16 cellular contexts compared by ENCODE assay signal in genomic region chr6:113060664-113061063, GRCh38.
DNase-seq lines count a peak whose midpoint lies in the region; ATAC-seq, FAIRE-seq and TF ChIP-seq lines count a peak whose summit lies in the region.
"Had no signal": no experiment of that assay in that cellular context is flagged by ENCODE, and none has a peak within 500 bp of the region (broad histone marks: within the 10 kb centered on the region; RNA-seq: fewer than 3 reads in every experiment).

No MANE protein-coding gene starts in this region.

- H2AFZ ChIP-seq in HCT116 (ENCODE audit: low read depth, low read length, poor library complexity, severe bottlenecking) (peak overlapping the region; percentile 22), keratinocyte (ENCODE audit: control insufficient read depth, low read length) (no peak overlapping the region)

- 66% methylated on average over 2 of the region's 2 CpGs for WGBS in suprapubic skin

- H3K9ac ChIP-seq in HCT116 (ENCODE audit: low read length) (no peak overlapping the region), SK-N-MC (ENCODE audit: insufficient read length) (no peak overlapping the region), keratinocyte (ENCODE audit: control insufficient read depth, extremely low read depth, insufficient read depth, low read length) (no peak overlapping the region)
- H3K9ac ChIP-seq: BLaER1 treated with 17β-estradiol and CSF1 and Interleukin-3, amounts not matched to agents 10 nM and 100 nM had no signal

- no peak for ATAC-seq in HCT116

- no peak for TF ChIP-seq RAD21 in HCT116 (IDR thresholded peaks at IDR 0.05; ENCODE audit: low read depth)

- no peak overlapping the region for H3K4me3 Mint-ChIP-seq in activated naive CD8-positive, alpha-beta T cell treated with anti-CD3 and anti-CD28 coated beads for 36 hours
- H3K4me3 Mint-ChIP-seq: CD4-positive, CD25-positive, alpha-beta regulatory T cell; IgD-negative memory B cell had no signal

- H3K9me3 Mint-ChIP-seq in activated naive CD8-positive, alpha-beta T cell treated with anti-CD3 and anti-CD28 coated beads for 36 hours, result no peaks in the 10 kb centered on the region

- H3K4me3 ChIP-seq in HCT116 (replicated peaks in 1 of 2; ENCODE audit: low read depth in 1 of 2, low read length in 2 of 2), result no peak overlapping the region
- no peak overlapping the region for H3K4me3 ChIP-seq in SK-N-MC
- H3K4me3 ChIP-seq in keratinocyte (ENCODE audit: control insufficient read depth in 2 of 3, extremely low read depth in 1 of 3, insufficient read depth in 2 of 3, low read depth in 1 of 3, low read length in 3 of 3), result no peak overlapping the region
- H3K4me3 ChIP-seq in suprapubic skin, result no peak overlapping the region
- H3K4me3 ChIP-seq: BLaER1 treated with 17β-estradiol and CSF1 and Interleukin-3, amounts not matched to agents 10 nM and 100 nM had no signal

- H3K4me1 ChIP-seq in HCT116 (ENCODE audit: control insufficient read depth in 1 of 2, insufficient read depth in 2 of 2, low read length in 2 of 2), result no peaks in the 10 kb centered on the region
- no peaks in the 10 kb centered on the region for H3K4me1 ChIP-seq in keratinocyte (ENCODE audit: control insufficient read depth, extremely low read depth, insufficient read depth, low read length)
- H3K4me1 ChIP-seq in suprapubic skin, result no peaks in the 10 kb centered on the region
- H3K4me1 ChIP-seq: BLaER1 treated with 17β-estradiol and CSF1 and Interleukin-3, amounts not matched to agents 10 nM and 100 nM had no signal

- dilution Hi-C loops in keratinocyte (cut with MboI; ENCODE audit: extremely low pct_ligation_motif_present, low sequenced_read_pairs), result no loop called here

- peak; percentile 32 for FAIRE-seq in keratinocyte (lab: Jason Lieb, UNC)
- FAIRE-seq: GM12892, GM19239, H54 had no signal

- H3K27me3 ChIP-seq in HCT116 (ENCODE audit: insufficient read depth, low read length) (no peaks in the 10 kb centered on the region), keratinocyte (ENCODE audit: control insufficient read depth, extremely low read depth, insufficient read depth, low read length) (no peaks in the 10 kb centered on the region), suprapubic skin (no peaks in the 10 kb centered on the region)
- H3K27me3 ChIP-seq: BLaER1 treated with 17β-estradiol and CSF1 and Interleukin-3, amounts not matched to agents 10 nM and 100 nM had no signal

- POLR2A ChIA-PET in HCT116 (lab: Charles Lee), result no interaction called here

- TF ChIP-seq POLR2A in HCT116 (IDR thresholded peaks at IDR 0.05; ENCODE audit: borderline replicate concordance, extremely low read depth, insufficient read depth, insufficient read length) (no peak), suprapubic skin (IDR thresholded peaks at IDR 0.05) (no peak)

- H3K27ac Mint-ChIP-seq in activated naive CD8-positive, alpha-beta T cell treated with anti-CD3 and anti-CD28 coated beads for 36 hours, result no peak overlapping the region
- H3K27ac Mint-ChIP-seq: CD4-positive, CD25-positive, alpha-beta regulatory T cell; IgD-negative memory B cell had no signal

- H3K27ac ChIP-seq in HCT116 (ENCODE audit: low read depth, low read length) (no peak overlapping the region), SK-N-MC (peak overlapping the region; percentile 16; the same call in 1 of the 2 replicates), keratinocyte (ENCODE audit: control insufficient read depth, insufficient read depth, low read length) (no peak overlapping the region), suprapubic skin (no peak overlapping the region)
- H3K27ac ChIP-seq: BLaER1 treated with 17β-estradiol and CSF1 and Interleukin-3, amounts not matched to agents 10 nM and 100 nM had no signal

- H3K36me3 Mint-ChIP-seq in activated naive CD8-positive, alpha-beta T cell treated with anti-CD3 and anti-CD28 coated beads for 36 hours, result no peaks in the 10 kb centered on the region
- H3K36me3 Mint-ChIP-seq: CD4-positive, CD25-positive, alpha-beta regulatory T cell; IgD-negative memory B cell had no signal

- RAD21 ChIA-PET in HCT116 (lab: Charles Lee; ENCODE audit: low non-redundant PET in 1 of 2, low total read pairs in 2 of 2, uncharacterized antibody in 2 of 2, unreplicated experiment in 2 of 2), result no interaction called here

- intact Hi-C loops in HCT116 (cut with micrococcal nuclease), result no loop called here

- peak; percentile 4 for DNase-seq in GM13977 (ENCODE audit: low spot score)
- no peak for DNase-seq in HCT116 (ENCODE audit: low read depth, low spot score)
- no peak for DNase-seq in SK-N-MC (ENCODE audit: low read depth, low spot score)
- no peak for DNase-seq in keratinocyte (ENCODE audit: low read depth, low spot score)
- DNase-seq in T1000 (lab: John Stamatoyannopoulos, UW), result no peak
- no peak for DNase-seq in activated naive CD8-positive, alpha-beta T cell treated with anti-CD3 and anti-CD28 coated beads for 36 hours
- no peak for DNase-seq in activated naive CD4-positive, alpha-beta T cell treated with Interleukin-2 at 50 U/mL for 16 hours
- no peak for DNase-seq in suprapubic skin (ENCODE audit: low spot score in 2 of 2)
- DNase-seq: ACHN; CD4-positive, CD25-positive, alpha-beta regulatory T cell; DMS53 had no signal

- H3K79me2 ChIP-seq in HCT116 (ENCODE audit: insufficient read depth, low read length) (no peaks in the 10 kb centered on the region), keratinocyte (ENCODE audit: control insufficient read depth, insufficient read depth, low read length) (no peaks in the 10 kb centered on the region)

- BruUV-seq in HCT116 (replicated peaks; lab: Mats Ljungman, UMichigan), result no TSS peak

- no peaks in the 10 kb centered on the region for H3K9me1 ChIP-seq in keratinocyte (ENCODE audit: control insufficient read depth, extremely low read depth, insufficient read depth, low read length)

- H3K9me3 ChIP-seq in HCT116 (ENCODE audit: control insufficient read depth in 1 of 2, insufficient read depth in 1 of 2, low read depth in 1 of 2, low read length in 2 of 2) (no peaks in the 10 kb centered on the region), SK-N-MC (ENCODE audit: low read depth, low read length) (0 out of 2 replicates have a peak, but pooled peaks cover 4% of the 10 kb centered on the region), keratinocyte (ENCODE audit: control insufficient read depth, low read depth, low read length) (no peaks in the 10 kb centered on the region), suprapubic skin (no peaks in the 10 kb centered on the region)
- H3K9me3 ChIP-seq: BLaER1 treated with 17β-estradiol and CSF1 and Interleukin-3, amounts not matched to agents 10 nM and 100 nM had no signal

- no peaks in the 10 kb centered on the region for H3K9me2 ChIP-seq in HCT116 (ENCODE audit: insufficient read depth)

- H3K4me2 ChIP-seq in HCT116 (ENCODE audit: low read length) (no peak overlapping the region), keratinocyte (ENCODE audit: control insufficient read depth, extremely low read depth, insufficient read depth, low read depth, low read length) (no peak overlapping the region)
- H3K4me2 ChIP-seq: BLaER1 treated with 17β-estradiol and CSF1 and Interleukin-3, amounts not matched to agents 10 nM and 100 nM had no signal

- no peak for TF ChIP-seq EP300 in suprapubic skin (IDR thresholded peaks at IDR 0.05)

- TF ChIP-seq CTCF in GM13977 (IDR thresholded peaks at IDR 0.05; ENCODE audit: extremely low read depth, insufficient read depth, missing control alignments) (no peak), HCT116 (IDR thresholded peaks at IDR 0.05 in 2 of 3, conservative IDR thresholded peaks at IDR 0.05 in 1 of 3; ENCODE audit: borderline replicate concordance in 1 of 3, insufficient read depth in 1 of 3, low read depth in 2 of 3, low read length in 2 of 3) (no peak), keratinocyte (optimal IDR thresholded peaks at IDR 0.05 in 1 of 3, IDR thresholded peaks at IDR 0.05 in 1 of 3, conservative IDR thresholded peaks at IDR 0.05 in 1 of 3; ENCODE audit: extremely low read depth in 1 of 3, insufficient read depth in 2 of 3, low read length in 3 of 3) (no peak), suprapubic skin (IDR thresholded peaks at IDR 0.05) (no peak)

- CTCF ChIA-PET in HCT116 (lab: Charles Lee), result no interaction called here

- H4K20me1 ChIP-seq in HCT116 (ENCODE audit: insufficient read depth) (no peaks in the 10 kb centered on the region), keratinocyte (ENCODE audit: control insufficient read depth, extremely low read depth, insufficient read depth, low read length) (no peaks in the 10 kb centered on the region)
- H4K20me1 ChIP-seq: BLaER1 treated with 17β-estradiol and CSF1 and Interleukin-3, amounts not matched to agents 10 nM and 100 nM had no signal

- no peaks in the 10 kb centered on the region for H3K4me1 Mint-ChIP-seq in activated naive CD8-positive, alpha-beta T cell treated with anti-CD3 and anti-CD28 coated beads for 36 hours
- H3K4me1 Mint-ChIP-seq: CD4-positive, CD25-positive, alpha-beta regulatory T cell; IgD-negative memory B cell had no signal

- no peaks in the 10 kb centered on the region for H3K36me3 ChIP-seq in HCT116 (ENCODE audit: control insufficient read depth in 1 of 2, insufficient read depth in 2 of 2, low read length in 2 of 2)
- H3K36me3 ChIP-seq in SK-N-MC (ENCODE audit: insufficient read depth, low read length), result no peaks in the 10 kb centered on the region
- H3K36me3 ChIP-seq in keratinocyte (ENCODE audit: control insufficient read depth in 2 of 2, extremely low read depth in 1 of 2, insufficient read depth in 2 of 2, low read length in 2 of 2), result no peaks in the 10 kb centered on the region
- H3K36me3 ChIP-seq in suprapubic skin, result no peaks in the 10 kb centered on the region
- H3K36me3 ChIP-seq: BLaER1 treated with 17β-estradiol and CSF1 and Interleukin-3, amounts not matched to agents 10 nM and 100 nM had no signal

- H3K27me3 Mint-ChIP-seq in activated naive CD8-positive, alpha-beta T cell treated with anti-CD3 and anti-CD28 coated beads for 36 hours, result no peaks in the 10 kb centered on the region
- H3K27me3 Mint-ChIP-seq: CD4-positive, CD25-positive, alpha-beta regulatory T cell; IgD-negative memory B cell had no signal

- in situ Hi-C loops in GM13977 (cut with MboI; ENCODE audit: low pct_unique_long_range_greater_than_20kb, low sequenced_read_pairs, unreplicated experiment), result no loop called here

TF ChIP-seq in HCT116, 20 proteins besides CTCF, POLR2A, EP300 and RAD21 (continues in another document):
- TF ChIP-seq CBX3 (IDR thresholded peaks at IDR 0.05; ENCODE audit: low read depth) (no peak), SP1 (IDR thresholded peaks at IDR 0.05; ENCODE audit: low read depth) (no peak), ZNF274 (IDR thresholded peaks at IDR 0.05; ENCODE audit: low read depth, low read length) (no peak), TCF7L2 (IDR thresholded peaks at IDR 0.05; ENCODE audit: borderline replicate concordance, extremely low read depth, insufficient read depth, insufficient read length) (no peak), JUND (IDR thresholded peaks at IDR 0.05) (no peak), YY1 (IDR thresholded peaks at IDR 0.05; ENCODE audit: extremely low read depth, insufficient replicate concordance, low read depth, low read length) (no peak)
